ENCODE assay signal across 13 cellular contexts in the genomic region with DNA sequence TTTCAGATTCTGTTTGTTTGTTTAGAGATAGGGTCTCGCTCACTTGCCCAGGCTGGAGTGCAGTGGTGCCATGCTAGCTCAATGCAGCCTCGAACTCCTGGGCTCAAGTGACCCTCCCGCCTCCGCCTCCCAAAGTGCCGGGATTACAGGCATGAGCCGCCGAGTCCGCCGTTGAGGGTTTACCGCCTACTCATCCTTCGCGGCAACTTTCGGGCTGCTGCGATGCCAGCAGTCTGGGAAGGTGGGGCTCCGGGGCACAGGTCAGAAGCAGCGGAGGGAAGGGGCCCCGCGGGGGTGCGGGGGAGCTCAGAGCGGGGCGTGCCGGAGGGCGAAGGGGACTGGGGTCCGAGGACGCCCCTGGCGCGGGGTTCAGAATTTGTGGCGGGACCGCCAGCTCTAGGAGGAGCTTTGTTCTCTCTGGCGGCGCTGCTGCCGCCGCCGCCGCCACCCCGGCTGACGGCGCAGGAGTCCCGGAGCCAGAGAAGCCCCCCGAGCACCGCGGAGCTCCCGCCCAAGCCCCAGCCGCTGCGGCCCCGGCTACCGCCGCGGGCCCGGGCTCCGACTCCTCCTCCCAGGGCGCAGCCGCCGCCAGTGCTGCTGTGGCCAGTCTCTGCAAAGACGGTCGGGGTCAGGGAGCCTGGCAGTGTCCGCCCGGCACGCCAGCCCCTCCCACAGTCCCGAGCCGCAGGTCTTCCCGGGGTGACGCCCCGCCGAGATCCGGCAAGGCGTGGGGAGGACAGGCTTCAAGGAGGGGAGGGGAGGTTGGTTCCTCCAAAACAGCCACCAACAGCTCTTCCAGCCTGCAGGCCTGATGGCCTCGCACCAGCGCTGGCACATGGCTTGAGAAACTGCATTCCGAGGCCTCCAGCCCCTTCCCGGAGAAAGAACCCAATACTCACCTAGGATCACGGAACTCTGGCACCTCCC. TPM values are rescaled to one million over a fixed set of nuclear protein-coding genes. Genes with fewer than 3 reads are reported as not detected.
A peak's percentile ranks its signal among the peaks of the same experiment; 100 is the strongest.
DNase-seq lines count a peak whose midpoint lies in the region; ATAC-seq and TF ChIP-seq lines count a peak whose summit lies in the region.
"Had no signal": no experiment of that assay in that cellular context is flagged by ENCODE, and none has a peak within 500 bp of the region (broad histone marks: within the 10 kb centered on the region; RNA-seq: fewer than 3 reads in every experiment).

No MANE protein-coding gene starts in this region.

- no peak overlapping the region for H3K9ac ChIP-seq in smooth muscle cell (ENCODE audit: low read depth)

- H3K36me3 ChIP-seq in esophagus squamous epithelium (no peaks in the 10 kb centered on the region), smooth muscle cell (ENCODE audit: low read depth) (no peaks in the 10 kb centered on the region), thyroid gland (no peaks in the 10 kb centered on the region)

- no peak for TF ChIP-seq POLR2A in esophagus squamous epithelium (IDR thresholded peaks at IDR 0.05)
- TF ChIP-seq POLR2A in thyroid gland (IDR thresholded peaks at IDR 0.05): no peak

- H3K4me3 ChIP-seq in esophagus squamous epithelium: peak overlapping the region; percentile 18 to 40 (median 34)
- peak overlapping the region; percentile 43 for H3K4me3 ChIP-seq in smooth muscle cell
- H3K4me3 ChIP-seq in thyroid gland (replicated peaks in 1 of 3): no peak overlapping the region

- no peaks in the 10 kb centered on the region for H3K9me3 ChIP-seq in esophagus squamous epithelium
- H3K9me3 ChIP-seq in smooth muscle cell (replicated peaks; ENCODE audit: low read depth): no peaks in the 10 kb centered on the region
- H3K9me3 ChIP-seq in thyroid gland: no peaks in the 10 kb centered on the region

- peak; percentile 53 for ATAC-seq in activated CD8-positive, alpha-beta T cell treated with anti-CD3 and anti-CD28 coated beads, Interleukin-2, amount 10 ng/mL, durations not matched to agents 7 days and 5 days
- no peak for ATAC-seq in HG03565 (IDR thresholded peaks at IDR 0.05; ENCODE audit: unreplicated experiment)
- ATAC-seq: stimulated activated memory B cell treated with anti-CD40 and anti-IgM and Interleukin-4, amounts not matched to agents 10 μg/mL and 1 μg/mL and 100 μg/mL, for 72 hours had no signal

- H3K9me3 Mint-ChIP-seq in activated CD8-positive, alpha-beta T cell treated with anti-CD3 and anti-CD28 coated beads, Interleukin-2, amount 10 ng/mL, durations not matched to agents 7 days and 5 days (ENCODE audit: insufficient read depth): no peaks in the 10 kb centered on the region
- H3K9me3 Mint-ChIP-seq: activated B cell treated with CpG ODN at 0.5 μM for 24 hours; stimulated activated memory B cell treated with anti-CD40 and anti-IgM and Interleukin-4, amounts not matched to agents 10 μg/mL and 1 μg/mL and 100 μg/mL, for 72 hours had no signal

- no peaks in the 10 kb centered on the region for H3K36me3 Mint-ChIP-seq in activated CD8-positive, alpha-beta T cell treated with anti-CD3 and anti-CD28 coated beads, Interleukin-2, amount 10 ng/mL, durations not matched to agents 7 days and 5 days (ENCODE audit: low read depth)
- H3K36me3 Mint-ChIP-seq: stimulated activated memory B cell treated with anti-CD40 and anti-IgM and Interleukin-4, amounts not matched to agents 10 μg/mL and 1 μg/mL and 100 μg/mL, for 72 hours had no signal

- 4 to 17% methylated on average over 2 to 17 of the region's 72 CpGs for WGBS in esophagus squamous epithelium, 2 donors
- 10% methylated on average over 62 of the region's 72 CpGs for WGBS in smooth muscle cell (ENCODE audit: low lambda C conversion rate)
- WGBS in thyroid gland, 2 donors: 13 to 20% methylated on average over 12 to 26 of the region's 72 CpGs

- H3K4me3 Mint-ChIP-seq in activated CD8-positive, alpha-beta T cell treated with anti-CD3 and anti-CD28 coated beads, Interleukin-2, amount 10 ng/mL, durations not matched to agents 7 days and 5 days: peak overlapping the region; percentile 23
- H3K4me3 Mint-ChIP-seq: activated B cell treated with CpG ODN at 0.5 μM for 24 hours; stimulated activated memory B cell treated with anti-CD40 and anti-IgM and Interleukin-4, amounts not matched to agents 10 μg/mL and 1 μg/mL and 100 μg/mL, for 72 hours had no signal

- H3K79me2 ChIP-seq in smooth muscle cell (ENCODE audit: low read depth): no peaks in the 10 kb centered on the region

- H3K27ac ChIP-seq in esophagus squamous epithelium (no peak overlapping the region), smooth muscle cell (ENCODE audit: low read depth) (no peak overlapping the region), thyroid gland (no peak overlapping the region)

- CTCF ChIA-PET in activated CD8-positive, alpha-beta T cell treated with anti-CD3 and anti-CD28 coated beads, Interleukin-2, amount 10 ng/mL, durations not matched to agents 7 days and 5 days (lab: Charles Lee): interaction anchor here (0.7 to 2.2 kb wide), 5 partner anchors 99 to 171 kb away, joined by 3 to 6 read pairs (median 4); a partner anchor contains a TSS

- peaks cover 50% of the 10 kb centered on the region for H3K27me3 Mint-ChIP-seq in activated CD8-positive, alpha-beta T cell treated with anti-CD3 and anti-CD28 coated beads, Interleukin-2, amount 10 ng/mL, durations not matched to agents 7 days and 5 days (ENCODE audit: low read depth)

- peaks cover 5 to 52% (median 12%) of the 10 kb centered on the region in 4 donors for H3K27me3 ChIP-seq in esophagus squamous epithelium
- peaks cover 54% of the 10 kb centered on the region for H3K27me3 ChIP-seq in smooth muscle cell (ENCODE audit: low read depth)
- H3K27me3 ChIP-seq in thyroid gland: peaks cover 12% of the 10 kb centered on the region

- H3K4me1 ChIP-seq in esophagus squamous epithelium (peaks cover 0 to 12% (median 8%) of the 10 kb centered on the region in 3 donors), smooth muscle cell (ENCODE audit: low read depth) (no peaks in the 10 kb centered on the region), thyroid gland (peaks cover 0 to 10% of the 10 kb centered on the region in 2 donors)

- POLR2A ChIA-PET in activated CD8-positive, alpha-beta T cell treated with anti-CD3 and anti-CD28 coated beads, Interleukin-2, amount 10 ng/mL, durations not matched to agents 7 days and 5 days (lab: Charles Lee): no interaction called here

- no peaks in the 10 kb centered on the region for H3F3A ChIP-seq in smooth muscle cell (ENCODE audit: low read depth)

- intact Hi-C loops in esophagus squamous epithelium (cut with DNase I) (no loop called here), thyroid gland (cut with DNase I) (no loop called here)

- DNase-seq in ELF-1 (ENCODE audit: low read depth, low spot score) (peak; percentile 49), esophagus squamous epithelium (lab: John Stamatoyannopoulos, UW) (no peak), smooth muscle cell (lab: John Stamatoyannopoulos, UW; ENCODE audit: unreplicated experiment) (no peak), thyroid gland (no peak), NK-92 (lab: John Stamatoyannopoulos, UW; ENCODE audit: unreplicated experiment) (no peak), NCI-H2196 (lab: John Stamatoyannopoulos, UW; ENCODE audit: unreplicated experiment) (no peak)
- DNase-seq in activated CD8-positive, alpha-beta T cell treated with anti-CD3 and anti-CD28 coated beads, Interleukin-2, amount 10 ng/mL, durations not matched to agents 7 days and 5 days: no peak
- DNase-seq: activated B cell treated with CpG ODN at 0.5 μM for 24 hours; Calu3; effector CD4-positive, alpha-beta T cell had no signal

- TF ChIP-seq CTCF in esophagus squamous epithelium (IDR thresholded peaks at IDR 0.05): no peak
- TF ChIP-seq CTCF in smooth muscle cell (IDR thresholded peaks at IDR 0.05; ENCODE audit: borderline replicate concordance, insufficient read depth, poor library complexity, severe bottlenecking): no peak
- TF ChIP-seq CTCF in thyroid gland (IDR thresholded peaks at IDR 0.05): no peak

- H3K4me1 Mint-ChIP-seq in activated CD8-positive, alpha-beta T cell treated with anti-CD3 and anti-CD28 coated beads, Interleukin-2, amount 10 ng/mL, durations not matched to agents 7 days and 5 days (ENCODE audit: low read depth): peaks cover 10% of the 10 kb centered on the region
- H3K4me1 Mint-ChIP-seq: activated B cell treated with CpG ODN at 0.5 μM for 24 hours; stimulated activated memory B cell treated with anti-CD40 and anti-IgM and Interleukin-4, amounts not matched to agents 10 μg/mL and 1 μg/mL and 100 μg/mL, for 72 hours had no signal

- no peaks in the 10 kb centered on the region for H4K20me1 ChIP-seq in smooth muscle cell (ENCODE audit: low read depth)

- H3K4me2 ChIP-seq in smooth muscle cell: peak overlapping the region; percentile 87

- H3K27ac Mint-ChIP-seq in activated CD8-positive, alpha-beta T cell treated with anti-CD3 and anti-CD28 coated beads, Interleukin-2, amount 10 ng/mL, durations not matched to agents 7 days and 5 days: no peak overlapping the region
- H3K27ac Mint-ChIP-seq: activated B cell treated with CpG ODN at 0.5 μM for 24 hours; stimulated activated memory B cell treated with anti-CD40 and anti-IgM and Interleukin-4, amounts not matched to agents 10 μg/mL and 1 μg/mL and 100 μg/mL, for 72 hours had no signal

- H2AFZ ChIP-seq in smooth muscle cell (ENCODE audit: low read depth): peak overlapping the region; percentile 71

RNA-seq across cellular contexts. Expression of a gene that starts 10.9 kb away (rescaled TPM):
- total RNA-seq in activated CD8-positive, alpha-beta T cell treated with anti-CD3 and anti-CD28 coated beads, Interleukin-2, amount 10 ng/mL, durations not matched to agents 7 days and 5 days: not detected
- total RNA-seq in esophagus squamous epithelium (not detected), smooth muscle cell (3.8 TPM in 1 of 2 replicates, not detected in the other), thyroid gland (not detected)
- not detected in 2 replicates for polyA plus RNA-seq in smooth muscle cell
- total RNA-seq: activated B cell treated with CpG ODN at 0.5 μM for 24 hours, Calu3, NCI-H460 had no signal

RNA-seq across cellular contexts. Expression of a gene that starts 34.0 kb away (rescaled TPM):
- not detected for total RNA-seq in activated CD8-positive, alpha-beta T cell treated with anti-CD3 and anti-CD28 coated beads, Interleukin-2, amount 10 ng/mL, durations not matched to agents 7 days and 5 days
- total RNA-seq in esophagus squamous epithelium (10 to 100 TPM in 1 of 4 donors, 1 to 10 TPM in 2, under 1 TPM in 1; 0.19 to 43.7 (median 2.4) TPM), smooth muscle cell (11.1 and 13.5 TPM in 2 replicates), thyroid gland (1 to 10 TPM in 1 of 4 donors, not detected in 3; 2.8 TPM)
- polyA plus RNA-seq in smooth muscle cell: 3.1 and 5.6 TPM in 2 replicates
- total RNA-seq: activated B cell treated with CpG ODN at 0.5 μM for 24 hours, Calu3, NCI-H460 had no signal

Comparison
In these comparisons a context has a peak if more than half of its experiments do, and no peak if none do; other contexts are left out.
1. H3K4me3 ChIP-seq: peak in esophagus squamous epithelium (4 of 4) and smooth muscle cell (single experiment); none in thyroid gland (0 of 3).